In the genomic region with DNA sequence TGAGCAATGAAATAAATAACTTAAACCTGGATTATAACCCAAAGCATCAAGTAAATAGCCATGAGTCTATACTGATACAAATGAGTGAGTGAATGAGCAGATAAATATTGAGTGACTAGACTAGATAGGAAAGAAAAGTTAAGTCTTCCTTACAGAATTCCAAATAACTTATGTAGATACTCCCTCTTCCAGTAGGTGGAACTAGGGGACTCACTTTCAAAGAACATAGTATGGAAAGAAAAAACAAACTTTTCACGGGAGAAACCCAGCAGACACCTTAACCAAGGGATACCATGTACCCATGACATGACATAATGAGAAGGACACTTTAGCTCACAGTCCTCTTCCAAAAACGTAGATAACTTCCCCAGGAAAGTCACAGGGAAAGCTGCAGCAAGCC, we compare ENCODE assay signal across 1 cellular context.
TF ChIP-seq lines count a peak whose summit lies in the region.

No MANE protein-coding gene starts in this region.

TF ChIP-seq in H1, 55 proteins besides CTCF, POLR2A, EP300 and RAD21 (continued from another document):
- TF ChIP-seq PHF8 (conservative IDR thresholded peaks at IDR 0.05; ENCODE audit: low read depth, low read length) (no peak), KDM5A (IDR thresholded peaks at IDR 0.05; ENCODE audit: low read length) (no peak), SAP30 (IDR thresholded peaks at IDR 0.05; ENCODE audit: insufficient read depth, insufficient replicate concordance, low read length) (no peak), ZNF274 (IDR thresholded peaks at IDR 0.05; ENCODE audit: borderline replicate concordance, extremely low read depth, low read length) (no peak), RXRA (IDR thresholded peaks at IDR 0.05; ENCODE audit: insufficient read depth, low read depth, low read length) (no peak), TAF1 (IDR thresholded peaks at IDR 0.05; ENCODE audit: low read depth, low read length) (no peak)
